Comparison of ENCODE assay signal across 23 cellular contexts in the genomic region with DNA sequence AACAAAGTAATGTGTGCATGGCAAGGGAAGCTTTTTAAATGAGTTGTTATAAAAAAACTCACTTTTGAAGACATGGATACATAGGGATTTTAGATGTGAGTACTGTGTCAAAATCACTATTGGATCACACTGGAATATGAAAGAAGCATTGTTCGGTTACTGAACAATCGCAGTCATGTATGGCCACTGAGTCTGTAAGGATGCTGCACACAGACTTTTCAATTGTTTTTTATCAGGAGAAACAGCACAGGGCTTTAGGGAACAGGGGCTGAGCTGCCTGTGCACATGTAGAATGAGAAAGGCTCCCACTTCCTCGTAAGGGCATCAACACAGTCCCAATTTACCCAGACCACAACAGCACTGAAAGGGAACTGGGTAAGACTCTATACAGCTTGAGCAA.
"Had no signal": no experiment of that assay in that cellular context is flagged by ENCODE, and none has a peak within 500 bp of the region (broad histone marks: within the 10 kb centered on the region; RNA-seq: fewer than 3 reads in every experiment).

No MANE protein-coding gene starts in this region.

- H3K27ac Mint-ChIP-seq: activated B cell treated with CpG ODN at 0.5 μM for 24 hours; activated CD4-positive, alpha-beta memory T cell treated with anti-CD3 and anti-CD28 coated beads for 36 hours; activated CD4-positive, alpha-beta T cell treated with anti-CD3 and anti-CD28 coated beads for 36 hours; activated naive CD8-positive, alpha-beta T cell treated with anti-CD3 and anti-CD28 coated beads, Interleukin-2, amount 50 U/mL, for 24 hours; dendritic cell treated with granulocyte-macrophage colony-stimulating factor and Interleukin-4, amounts not matched to agents 40 ng/mL and 50 ng/mL, for 4 days; nephron progenitor cell; stimulated activated naive B cell treated with anti-CD40 and anti-IgM and Interleukin-4, amounts not matched to agents 10 μg/mL and 1 μg/mL and 100 μg/mL, for 72 hours had no signal

- H3K4me3 Mint-ChIP-seq: activated B cell treated with CpG ODN at 0.5 μM for 24 hours; activated CD4-positive, alpha-beta memory T cell treated with anti-CD3 and anti-CD28 coated beads for 36 hours; activated CD4-positive, alpha-beta T cell treated with anti-CD3 and anti-CD28 coated beads for 36 hours; activated naive CD8-positive, alpha-beta T cell treated with anti-CD3 and anti-CD28 coated beads, Interleukin-2, amount 50 U/mL, for 24 hours; dendritic cell treated with granulocyte-macrophage colony-stimulating factor and Interleukin-4, amounts not matched to agents 40 ng/mL and 50 ng/mL, for 4 days; nephron progenitor cell; stimulated activated naive B cell treated with anti-CD40 and anti-IgM and Interleukin-4, amounts not matched to agents 10 μg/mL and 1 μg/mL and 100 μg/mL, for 72 hours had no signal

- DNase-seq: activated B cell treated with CpG ODN at 0.5 μM for 24 hours; activated CD4-positive, alpha-beta memory T cell treated with anti-CD3 and anti-CD28 coated beads for 36 hours; activated CD4-positive, alpha-beta T cell treated with anti-CD3 and anti-CD28 coated beads for 36 hours; activated effector memory CD4-positive, alpha-beta T cell treated with anti-CD3 and anti-CD28 coated beads, Interleukin-2, amount 50 U/mL, for 16 hours; activated naive CD4-positive, alpha-beta T cell treated with anti-CD3 and anti-CD28 coated beads, Interleukin-2, amount 50 U/mL, for 16 hours; activated naive CD8-positive, alpha-beta T cell treated with anti-CD3 and anti-CD28 coated beads, Interleukin-2, amount 50 U/mL, for 24 hours; activated T-cell treated with anti-CD3 and anti-CD28 coated beads, Interleukin-2, amount 50 U/mL, for 48 hours; body of pancreas; effector CD8-positive, alpha-beta T cell; erythroblast; foreskin fibroblast; left cardiac atrium; mesenchymal stem cell; mucosa of descending colon; nephron progenitor cell; SK-N-SH; stimulated activated CD4-positive, alpha-beta T cell treated with anti-CD3 and anti-CD28 coated beads, Interleukin-2, amount 100 ng/mL, for 48 hours; stimulated activated CD8-positive, alpha-beta memory T cell treated with anti-CD3 and anti-CD28 coated beads, Interleukin-4, amount 100 ng/mL, for 48 hours; stimulated activated naive B cell treated with anti-CD40 and anti-IgM and Interleukin-4, amounts not matched to agents 10 μg/mL and 1 μg/mL and 100 μg/mL, for 72 hours; T-helper 1 cell; upper lobe of left lung had no signal

- H3K4me1 Mint-ChIP-seq: activated B cell treated with CpG ODN at 0.5 μM for 24 hours; activated CD4-positive, alpha-beta T cell treated with anti-CD3 and anti-CD28 coated beads for 36 hours; activated naive CD8-positive, alpha-beta T cell treated with anti-CD3 and anti-CD28 coated beads, Interleukin-2, amount 50 U/mL, for 24 hours; nephron progenitor cell; stimulated activated naive B cell treated with anti-CD40 and anti-IgM and Interleukin-4, amounts not matched to agents 10 μg/mL and 1 μg/mL and 100 μg/mL, for 72 hours had no signal

- H3K36me3 Mint-ChIP-seq: activated CD4-positive, alpha-beta memory T cell treated with anti-CD3 and anti-CD28 coated beads for 36 hours; stimulated activated naive B cell treated with anti-CD40 and anti-IgM and Interleukin-4, amounts not matched to agents 10 μg/mL and 1 μg/mL and 100 μg/mL, for 72 hours had no signal

- FAIRE-seq: islet of Langerhans had no signal

- H3K9me3 Mint-ChIP-seq: nephron progenitor cell; stimulated activated naive B cell treated with anti-CD40 and anti-IgM and Interleukin-4, amounts not matched to agents 10 μg/mL and 1 μg/mL and 100 μg/mL, for 72 hours had no signal

- H3K27me3 Mint-ChIP-seq: activated B cell treated with CpG ODN at 0.5 μM for 24 hours; activated CD4-positive, alpha-beta memory T cell treated with anti-CD3 and anti-CD28 coated beads for 36 hours; activated CD4-positive, alpha-beta T cell treated with anti-CD3 and anti-CD28 coated beads for 36 hours; activated naive CD8-positive, alpha-beta T cell treated with anti-CD3 and anti-CD28 coated beads, Interleukin-2, amount 50 U/mL, for 24 hours; dendritic cell treated with granulocyte-macrophage colony-stimulating factor and Interleukin-4, amounts not matched to agents 40 ng/mL and 50 ng/mL, for 4 days; stimulated activated naive B cell treated with anti-CD40 and anti-IgM and Interleukin-4, amounts not matched to agents 10 μg/mL and 1 μg/mL and 100 μg/mL, for 72 hours had no signal

- ATAC-seq: activated CD4-positive, alpha-beta T cell treated with anti-CD3 and anti-CD28 coated beads for 36 hours; activated naive CD8-positive, alpha-beta T cell treated with anti-CD3 and anti-CD28 coated beads, Interleukin-2, amount 50 U/mL, for 24 hours; body of pancreas; left cardiac atrium; mucosa of descending colon; stimulated activated naive B cell treated with anti-CD40 and anti-IgM and Interleukin-4, amounts not matched to agents 10 μg/mL and 1 μg/mL and 100 μg/mL, for 72 hours had no signal
